Comparison of ENCODE assay signal across 11 cellular contexts in genomic region chr3:183185696-183186095, GRCh38. TPM values are rescaled to one million over a fixed set of nuclear protein-coding genes. Genes with fewer than 3 reads are reported as not detected.
DNase-seq lines count a peak whose midpoint lies in the region; ATAC-seq and TF ChIP-seq lines count a peak whose summit lies in the region.
"Had no signal": no experiment of that assay in that cellular context is flagged by ENCODE, and none has a peak within 500 bp of the region (broad histone marks: within the 10 kb centered on the region; RNA-seq: fewer than 3 reads in every experiment).

No MANE protein-coding gene starts in this region.

- H4K20me1 ChIP-seq in fibroblast of lung (ENCODE audit: control insufficient read depth, extremely low read depth, insufficient read depth, low read length): no peaks in the 10 kb centered on the region

- peaks cover 2% of the 10 kb centered on the region for H3K4me1 ChIP-seq in fibroblast of lung (ENCODE audit: control insufficient read depth, extremely low read depth, insufficient read depth, low read length)

- no peaks in the 10 kb centered on the region for H3K27me3 ChIP-seq in fibroblast of lung (ENCODE audit: control insufficient read depth, insufficient read depth, low read length)

- TF ChIP-seq CTCF in fibroblast of lung (conservative IDR thresholded peaks at IDR 0.05 in 1 of 2, IDR thresholded peaks at IDR 0.05 in 1 of 2; ENCODE audit: low read depth in 1 of 2, low read length in 2 of 2): no peak

- peaks cover 6% of the 10 kb centered on the region for H3K27me3 Mint-ChIP-seq in stimulated activated naive CD8-positive, alpha-beta T cell treated with anti-CD3 and anti-CD28 coated beads, Interleukin-15, amount 100 ng/mL, for 72 hours

- peak; percentile 56 for ATAC-seq in stimulated activated naive CD8-positive, alpha-beta T cell treated with anti-CD3 and anti-CD28 coated beads, Interleukin-15, Interleukin-2, amounts not matched to agents 100 U/mL and 50 U/mL, for 24 hours
- ATAC-seq in stimulated activated naive CD8-positive, alpha-beta T cell treated with anti-CD3 and anti-CD28 coated beads, Interleukin-15, amount 100 ng/mL, for 72 hours: no peak
- ATAC-seq in HG03520 (IDR thresholded peaks at IDR 0.05; ENCODE audit: unreplicated experiment) (no peak), GM18502 (IDR thresholded peaks at IDR 0.05; ENCODE audit: poor library complexity, unreplicated experiment) (no peak)

- no peaks in the 10 kb centered on the region for H3K79me2 ChIP-seq in fibroblast of lung (ENCODE audit: control insufficient read depth, insufficient read depth, low read length)

- H3K4me2 ChIP-seq in fibroblast of lung (ENCODE audit: extremely low read depth, insufficient read depth, low read length): peak overlapping the region; percentile 6

- no peak for TF ChIP-seq POLR2A in erythroblast (IDR thresholded peaks at IDR 0.05; ENCODE audit: low read length)

- peaks cover 14% of the 10 kb centered on the region for H3K4me1 Mint-ChIP-seq in stimulated activated naive CD8-positive, alpha-beta T cell treated with anti-CD3 and anti-CD28 coated beads, Interleukin-15, amount 100 ng/mL, for 72 hours

- H3K9ac ChIP-seq in fibroblast of lung (ENCODE audit: insufficient read depth, low read length): no peak overlapping the region

- H3K27ac ChIP-seq in fibroblast of lung (ENCODE audit: insufficient read depth, low read length): no peak overlapping the region

- H3K9me3 ChIP-seq in fibroblast of lung (ENCODE audit: control insufficient read depth, insufficient read depth, low read depth, low read length): no peaks in the 10 kb centered on the region

- no peak overlapping the region for H3K4me3 ChIP-seq in fibroblast of lung (replicated peaks in 1 of 4; ENCODE audit: control extremely low read depth in 1 of 4, insufficient read depth in 1 of 4, low read depth in 3 of 4, low read length in 4 of 4)

- no peaks in the 10 kb centered on the region for H3K9me3 Mint-ChIP-seq in stimulated activated naive CD8-positive, alpha-beta T cell treated with anti-CD3 and anti-CD28 coated beads, Interleukin-15, amount 100 ng/mL, for 72 hours

- no peaks in the 10 kb centered on the region for H3K36me3 ChIP-seq in fibroblast of lung (ENCODE audit: control insufficient read depth, insufficient read depth, low read length)

- H3K27ac Mint-ChIP-seq in stimulated activated naive CD8-positive, alpha-beta T cell treated with anti-CD3 and anti-CD28 coated beads, Interleukin-15, amount 100 ng/mL, for 72 hours: peak overlapping the region in 1 of 2 donors; percentile 9

- H3K4me3 Mint-ChIP-seq in stimulated activated naive CD8-positive, alpha-beta T cell treated with anti-CD3 and anti-CD28 coated beads, Interleukin-15, amount 100 ng/mL, for 72 hours: no peak overlapping the region

- DNase-seq in stimulated activated naive CD8-positive, alpha-beta T cell treated with anti-CD3 and anti-CD28 coated beads, Interleukin-15, Interleukin-2, amounts not matched to agents 100 U/mL and 50 U/mL, for 24 hours: no peak
- DNase-seq in stimulated activated naive CD8-positive, alpha-beta T cell treated with anti-CD3 and anti-CD28 coated beads, Interleukin-15, amount 100 ng/mL, for 72 hours: no peak
- DNase-seq in RKO (ENCODE audit: low spot score) (peak; percentile 34), fibroblast of lung (ENCODE audit: low read depth in 2 of 2) (peak; percentile 79 to 88), erythroblast (lab: John Stamatoyannopoulos, UW) (no peak), OCI-M2 (lab: John Stamatoyannopoulos, UW; ENCODE audit: unreplicated experiment) (no peak)
- DNase-seq: activated CD4-positive, CD25-positive, alpha-beta regulatory T cell treated with anti-CD3 and anti-CD28 coated beads, Interleukin-2, amount 50 U/mL, for 72 hours; DMS79 treated with DMSO at 0.1 percent for 48 hours; NCI-H446 had no signal

- H2AFZ ChIP-seq in fibroblast of lung (ENCODE audit: low read length): no peak overlapping the region

RNA-seq across cellular contexts. Expression of gene LAMP3, which starts 23.2 kb away (rescaled TPM):
- total RNA-seq in fibroblast of lung: 0.17 and 1.3 TPM in 2 replicates
- polyA plus RNA-seq in fibroblast of lung: not detected in 2 replicates
- polyA plus RNA-seq in fibroblast of lung (2012): not detected in 2 replicates
- not detected in 2 replicates for polyA minus RNA-seq in fibroblast of lung (ENCODE audit: low replicate concordance)

Comparison
In these comparisons a context has a peak if more than half of its experiments do, and no peak if none do; other contexts are left out.
1. DNase-seq: peak in RKO (single experiment) and fibroblast of lung (2 of 2); none in stimulated activated naive CD8-positive, alpha-beta T cell treated with anti-CD3 and anti-CD28 coated beads, Interleukin-15, Interleukin-2, amounts not matched to agents 100 U/mL and 50 U/mL, for 24 hours (single experiment), stimulated activated naive CD8-positive, alpha-beta T cell treated with anti-CD3 and anti-CD28 coated beads, Interleukin-15, amount 100 ng/mL, for 72 hours (0 of 2), erythroblast (0 of 2) and OCI-M2 (single experiment).